1 cellular context compared by ENCODE assay signal in the genomic region with DNA sequence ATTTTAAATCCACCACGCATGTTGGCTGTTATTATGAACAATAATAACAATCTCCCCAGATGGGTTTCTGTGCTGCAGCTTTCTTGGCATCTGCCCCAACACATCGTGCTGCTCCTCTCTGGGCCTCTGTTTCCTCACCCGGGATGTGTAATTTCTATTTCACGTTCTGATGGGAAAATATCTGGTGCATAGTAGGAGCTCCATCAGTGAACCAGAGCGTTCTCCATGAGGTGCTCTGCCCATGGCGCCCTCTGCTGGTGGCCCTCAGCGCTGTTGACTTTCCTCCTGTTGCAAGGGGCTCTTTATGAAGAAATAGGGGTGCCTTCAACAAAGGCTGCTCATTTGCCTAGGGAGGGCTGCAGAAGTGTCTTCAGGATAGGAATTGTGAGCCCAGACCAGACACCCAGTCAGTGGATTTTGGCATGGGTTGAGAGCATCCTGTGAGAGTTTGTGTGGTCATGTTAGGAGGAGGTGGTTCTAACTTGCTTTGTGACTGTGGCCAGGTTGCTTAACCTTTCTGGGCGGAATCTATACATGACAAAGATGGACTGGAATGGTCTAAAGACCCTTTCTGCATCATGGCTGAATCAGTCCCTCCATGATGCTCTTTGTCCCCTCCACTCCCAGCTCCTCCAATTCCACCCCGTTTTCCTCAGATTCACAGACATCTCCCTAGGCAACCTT.
TF ChIP-seq lines count a peak whose summit lies in the region.

No MANE protein-coding gene starts in this region.

TF ChIP-seq in K562, 482 proteins besides CTCF, POLR2A, EP300 and RAD21 (continued from another document):
- TF ChIP-seq, protein P1, sequence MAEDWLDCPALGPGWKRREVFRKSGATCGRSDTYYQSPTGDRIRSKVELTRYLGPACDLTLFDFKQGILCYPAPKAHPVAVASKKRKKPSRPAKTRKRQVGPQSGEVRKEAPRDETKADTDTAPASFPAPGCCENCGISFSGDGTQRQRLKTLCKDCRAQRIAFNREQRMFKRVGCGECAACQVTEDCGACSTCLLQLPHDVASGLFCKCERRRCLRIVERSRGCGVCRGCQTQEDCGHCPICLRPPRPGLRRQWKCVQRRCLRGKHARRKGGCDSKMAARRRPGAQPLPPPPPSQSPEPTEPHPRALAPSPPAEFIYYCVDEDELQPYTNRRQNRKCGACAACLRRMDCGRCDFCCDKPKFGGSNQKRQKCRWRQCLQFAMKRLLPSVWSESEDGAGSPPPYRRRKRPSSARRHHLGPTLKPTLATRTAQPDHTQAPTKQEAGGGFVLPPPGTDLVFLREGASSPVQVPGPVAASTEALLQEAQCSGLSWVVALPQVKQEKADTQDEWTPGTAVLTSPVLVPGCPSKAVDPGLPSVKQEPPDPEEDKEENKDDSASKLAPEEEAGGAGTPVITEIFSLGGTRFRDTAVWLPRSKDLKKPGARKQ (CRISPR knock-in tag; IDR thresholded peaks at IDR 0.05) = no peak
- TF ChIP-seq MYC (IDR thresholded peaks at IDR 0.05; ENCODE audit: low read depth, low read length) = peak; percentile 57; the same call in 1 of the 2 replicates
- TF ChIP-seq MYC (CRISPR knock-in tag; IDR thresholded peaks at IDR 0.05; ENCODE audit: borderline replicate concordance, low read depth) = no peak
- TF ChIP-seq MAZ (CRISPR knock-in tag; conservative IDR thresholded peaks at IDR 0.05 in 1 of 2, IDR thresholded peaks at IDR 0.05 in 1 of 2) = 0 out of 4 replicates have a peak, but pooled peaks of 1 of the 2 experiments have one; percentile 20
- peak in 1 of 3 experiments; percentile 23 for TF ChIP-seq YY1 (IDR thresholded peaks at IDR 0.05; ENCODE audit: borderline replicate concordance in 1 of 3, control insufficient read depth in 1 of 3, extremely low read depth in 1 of 3, insufficient read depth in 3 of 3, insufficient read length in 1 of 3, insufficient replicate concordance in 2 of 3, low read depth in 1 of 3, low read length in 2 of 3)
- TF ChIP-seq ZFP30 (CRISPR knock-in tag; IDR thresholded peaks at IDR 0.05; ENCODE audit: borderline replicate concordance) = no peak
- TF ChIP-seq, protein P2, sequence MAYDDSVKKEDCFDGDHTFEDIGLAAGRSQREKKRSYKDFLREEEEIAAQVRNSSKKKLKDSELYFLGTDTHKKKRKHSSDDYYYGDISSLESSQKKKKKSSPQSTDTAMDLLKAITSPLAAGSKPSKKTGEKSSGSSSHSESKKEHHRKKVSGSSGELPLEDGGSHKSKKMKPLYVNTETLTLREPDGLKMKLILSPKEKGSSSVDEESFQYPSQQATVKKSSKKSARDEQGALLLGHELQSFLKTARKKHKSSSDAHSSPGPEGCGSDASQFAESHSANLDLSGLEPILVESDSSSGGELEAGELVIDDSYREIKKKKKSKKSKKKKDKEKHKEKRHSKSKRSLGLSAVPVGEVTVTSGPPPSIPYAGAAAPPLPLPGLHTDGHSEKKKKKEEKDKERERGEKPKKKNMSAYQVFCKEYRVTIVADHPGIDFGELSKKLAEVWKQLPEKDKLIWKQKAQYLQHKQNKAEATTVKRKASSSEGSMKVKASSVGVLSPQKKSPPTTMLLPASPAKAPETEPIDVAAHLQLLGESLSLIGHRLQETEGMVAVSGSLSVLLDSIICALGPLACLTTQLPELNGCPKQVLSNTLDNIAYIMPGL (CRISPR knock-in tag; IDR thresholded peaks at IDR 0.05) = no peak
- no peak for TF ChIP-seq KLF13 (tag; IDR thresholded peaks at IDR 0.05; ENCODE audit: borderline replicate concordance, low read depth)
- no peak for TF ChIP-seq ZKSCAN3 (CRISPR knock-in tag; IDR thresholded peaks at IDR 0.05)
- TF ChIP-seq BCOR (IDR thresholded peaks at IDR 0.05) = peak; percentile 77; the same call in 1 of the 2 replicates
- TF ChIP-seq NFYB (IDR thresholded peaks at IDR 0.05; ENCODE audit: extremely low read depth, insufficient read length) = no peak
- TF ChIP-seq, protein P3, sequence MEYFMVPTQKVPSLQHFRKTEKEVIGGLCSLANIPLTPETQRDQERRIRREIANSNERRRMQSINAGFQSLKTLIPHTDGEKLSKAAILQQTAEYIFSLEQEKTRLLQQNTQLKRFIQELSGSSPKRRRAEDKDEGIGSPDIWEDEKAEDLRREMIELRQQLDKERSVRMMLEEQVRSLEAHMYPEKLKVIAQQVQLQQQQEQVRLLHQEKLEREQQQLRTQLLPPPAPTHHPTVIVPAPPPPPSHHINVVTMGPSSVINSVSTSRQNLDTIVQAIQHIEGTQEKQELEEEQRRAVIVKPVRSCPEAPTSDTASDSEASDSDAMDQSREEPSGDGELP (CRISPR knock-in tag; IDR thresholded peaks at IDR 0.05; ENCODE audit: borderline replicate concordance) = peak; percentile 50; the same call in 1 of the 2 replicates
- TF ChIP-seq, protein P4, sequence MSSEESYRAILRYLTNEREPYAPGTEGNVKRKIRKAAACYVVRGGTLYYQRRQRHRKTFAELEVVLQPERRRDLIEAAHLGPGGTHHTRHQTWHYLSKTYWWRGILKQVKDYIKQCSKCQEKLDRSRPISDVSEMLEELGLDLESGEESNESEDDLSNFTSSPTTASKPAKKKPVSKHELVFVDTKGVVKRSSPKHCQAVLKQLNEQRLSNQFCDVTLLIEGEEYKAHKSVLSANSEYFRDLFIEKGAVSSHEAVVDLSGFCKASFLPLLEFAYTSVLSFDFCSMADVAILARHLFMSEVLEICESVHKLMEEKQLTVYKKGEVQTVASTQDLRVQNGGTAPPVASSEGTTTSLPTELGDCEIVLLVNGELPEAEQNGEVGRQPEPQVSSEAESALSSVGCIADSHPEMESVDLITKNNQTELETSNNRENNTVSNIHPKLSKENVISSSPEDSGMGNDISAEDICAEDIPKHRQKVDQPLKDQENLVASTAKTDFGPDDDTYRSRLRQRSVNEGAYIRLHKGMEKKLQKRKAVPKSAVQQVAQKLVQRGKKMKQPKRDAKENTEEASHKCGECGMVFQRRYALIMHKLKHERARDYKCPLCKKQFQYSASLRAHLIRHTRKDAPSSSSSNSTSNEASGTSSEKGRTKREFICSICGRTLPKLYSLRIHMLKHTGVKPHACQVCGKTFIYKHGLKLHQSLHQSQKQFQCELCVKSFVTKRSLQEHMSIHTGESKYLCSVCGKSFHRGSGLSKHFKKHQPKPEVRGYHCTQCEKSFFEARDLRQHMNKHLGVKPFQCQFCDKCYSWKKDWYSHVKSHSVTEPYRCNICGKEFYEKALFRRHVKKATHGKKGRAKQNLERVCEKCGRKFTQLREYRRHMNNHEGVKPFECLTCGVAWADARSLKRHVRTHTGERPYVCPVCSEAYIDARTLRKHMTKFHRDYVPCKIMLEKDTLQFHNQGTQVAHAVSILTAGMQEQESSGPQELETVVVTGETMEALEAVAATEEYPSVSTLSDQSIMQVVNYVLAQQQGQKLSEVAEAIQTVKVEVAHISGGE (CRISPR knock-in tag; IDR thresholded peaks at IDR 0.05) = 0 out of 6 replicates have a peak, but pooled peaks of 1 of the 3 experiments have one; percentile 20
- TF ChIP-seq, protein P5, sequence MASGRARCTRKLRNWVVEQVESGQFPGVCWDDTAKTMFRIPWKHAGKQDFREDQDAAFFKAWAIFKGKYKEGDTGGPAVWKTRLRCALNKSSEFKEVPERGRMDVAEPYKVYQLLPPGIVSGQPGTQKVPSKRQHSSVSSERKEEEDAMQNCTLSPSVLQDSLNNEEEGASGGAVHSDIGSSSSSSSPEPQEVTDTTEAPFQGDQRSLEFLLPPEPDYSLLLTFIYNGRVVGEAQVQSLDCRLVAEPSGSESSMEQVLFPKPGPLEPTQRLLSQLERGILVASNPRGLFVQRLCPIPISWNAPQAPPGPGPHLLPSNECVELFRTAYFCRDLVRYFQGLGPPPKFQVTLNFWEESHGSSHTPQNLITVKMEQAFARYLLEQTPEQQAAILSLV (tag; IDR thresholded peaks at IDR 0.05) = no peak
- TF ChIP-seq MCM7 (IDR thresholded peaks at IDR 0.05) = no peak
- no peak for TF ChIP-seq TRIM24 (IDR thresholded peaks at IDR 0.05)
- peak; percentile 17; the same call in 1 of the 2 replicates for TF ChIP-seq CXXC5 (CRISPR knock-in tag; IDR thresholded peaks at IDR 0.05)
- TF ChIP-seq HNRNPH1 (optimal IDR thresholded peaks at IDR 0.05; ENCODE audit: low read depth, low read length) = no peak
- TF ChIP-seq ARNT (IDR thresholded peaks at IDR 0.05) = no peak
- TF ChIP-seq, protein P6, sequence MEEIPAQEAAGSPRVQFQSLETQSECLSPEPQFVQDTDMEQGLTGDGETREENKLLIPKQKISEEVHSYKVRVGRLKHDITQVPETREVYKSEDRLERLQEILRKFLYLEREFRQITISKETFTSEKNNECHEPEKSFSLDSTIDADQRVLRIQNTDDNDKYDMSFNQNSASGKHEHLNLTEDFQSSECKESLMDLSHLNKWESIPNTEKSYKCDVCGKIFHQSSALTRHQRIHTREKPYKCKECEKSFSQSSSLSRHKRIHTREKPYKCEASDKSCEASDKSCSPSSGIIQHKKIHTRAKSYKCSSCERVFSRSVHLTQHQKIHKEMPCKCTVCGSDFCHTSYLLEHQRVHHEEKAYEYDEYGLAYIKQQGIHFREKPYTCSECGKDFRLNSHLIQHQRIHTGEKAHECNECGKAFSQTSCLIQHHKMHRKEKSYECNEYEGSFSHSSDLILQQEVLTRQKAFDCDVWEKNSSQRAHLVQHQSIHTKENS (CRISPR knock-in tag; IDR thresholded peaks at IDR 0.05) = no peak
- TF ChIP-seq, protein P7, sequence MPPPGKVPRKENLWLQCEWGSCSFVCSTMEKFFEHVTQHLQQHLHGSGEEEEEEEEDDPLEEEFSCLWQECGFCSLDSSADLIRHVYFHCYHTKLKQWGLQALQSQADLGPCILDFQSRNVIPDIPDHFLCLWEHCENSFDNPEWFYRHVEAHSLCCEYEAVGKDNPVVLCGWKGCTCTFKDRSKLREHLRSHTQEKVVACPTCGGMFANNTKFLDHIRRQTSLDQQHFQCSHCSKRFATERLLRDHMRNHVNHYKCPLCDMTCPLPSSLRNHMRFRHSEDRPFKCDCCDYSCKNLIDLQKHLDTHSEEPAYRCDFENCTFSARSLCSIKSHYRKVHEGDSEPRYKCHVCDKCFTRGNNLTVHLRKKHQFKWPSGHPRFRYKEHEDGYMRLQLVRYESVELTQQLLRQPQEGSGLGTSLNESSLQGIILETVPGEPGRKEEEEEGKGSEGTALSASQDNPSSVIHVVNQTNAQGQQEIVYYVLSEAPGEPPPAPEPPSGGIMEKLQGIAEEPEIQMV (tag; conservative IDR thresholded peaks at IDR 0.05; ENCODE audit: low read depth) = no peak
- no peak for TF ChIP-seq ZNF584 (CRISPR knock-in tag; IDR thresholded peaks at IDR 0.05; ENCODE audit: low read depth)
- TF ChIP-seq POLR2H (tag; IDR thresholded peaks at IDR 0.05; ENCODE audit: low read depth) = no peak
- TF ChIP-seq KLF16 (IDR thresholded peaks at IDR 0.05) = 0 out of 2 replicates have a peak, but pooled peaks have one; percentile 24
- no peak for TF ChIP-seq FOXA1 (IDR thresholded peaks at IDR 0.05; ENCODE audit: borderline replicate concordance)
- TF ChIP-seq RFX1 (IDR thresholded peaks at IDR 0.05) = no peak
- no peak for TF ChIP-seq RBM39 (optimal IDR thresholded peaks at IDR 0.05; ENCODE audit: low read depth, low read length)
- TF ChIP-seq DMBX1 (CRISPR knock-in tag; IDR thresholded peaks at IDR 0.05; ENCODE audit: borderline replicate concordance) = no peak
- no peak for TF ChIP-seq ZNF77 (CRISPR knock-in tag; IDR thresholded peaks at IDR 0.05)
- no peak for TF ChIP-seq MCM5 (IDR thresholded peaks at IDR 0.05; ENCODE audit: low read depth)
- TF ChIP-seq PURB (CRISPR knock-in tag; IDR thresholded peaks at IDR 0.05; ENCODE audit: low read depth) = no peak
- TF ChIP-seq CAMTA2 (CRISPR knock-in tag; conservative IDR thresholded peaks at IDR 0.05) = no peak
- TF ChIP-seq ESRRA (IDR thresholded peaks at IDR 0.05; ENCODE audit: borderline replicate concordance, low read depth) = no peak
- no peak for TF ChIP-seq NRF1 (conservative IDR thresholded peaks at IDR 0.05 in 1 of 2, IDR thresholded peaks at IDR 0.05 in 1 of 2)
- no peak for TF ChIP-seq ZSCAN32 (CRISPR knock-in tag; IDR thresholded peaks at IDR 0.05)
- TF ChIP-seq, protein P8, sequence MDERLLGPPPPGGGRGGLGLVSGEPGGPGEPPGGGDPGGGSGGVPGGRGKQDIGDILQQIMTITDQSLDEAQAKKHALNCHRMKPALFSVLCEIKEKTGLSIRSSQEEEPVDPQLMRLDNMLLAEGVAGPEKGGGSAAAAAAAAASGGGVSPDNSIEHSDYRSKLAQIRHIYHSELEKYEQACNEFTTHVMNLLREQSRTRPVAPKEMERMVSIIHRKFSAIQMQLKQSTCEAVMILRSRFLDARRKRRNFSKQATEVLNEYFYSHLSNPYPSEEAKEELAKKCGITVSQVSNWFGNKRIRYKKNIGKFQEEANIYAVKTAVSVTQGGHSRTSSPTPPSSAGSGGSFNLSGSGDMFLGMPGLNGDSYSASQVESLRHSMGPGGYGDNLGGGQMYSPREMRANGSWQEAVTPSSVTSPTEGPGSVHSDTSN (CRISPR knock-in tag; IDR thresholded peaks at IDR 0.05; ENCODE audit: low read depth) = no peak
- TF ChIP-seq, protein P8 (tag; conservative IDR thresholded peaks at IDR 0.05; ENCODE audit: low read depth) = no peak
- TF ChIP-seq ZFP36 (IDR thresholded peaks at IDR 0.05; ENCODE audit: low read depth, low read length, partially characterized antibody) = peak; percentile 71
- TF ChIP-seq EWSR1 (IDR thresholded peaks at IDR 0.05; ENCODE audit: borderline replicate concordance, low read depth, partially characterized antibody) = no peak
- TF ChIP-seq SMC3 (conservative IDR thresholded peaks at IDR 0.05; ENCODE audit: insufficient read depth, low read depth, low read length) = peak; percentile 46
- peak; percentile 99 for TF ChIP-seq ZKSCAN1 (IDR thresholded peaks at IDR 0.05; ENCODE audit: low read depth, low read length)
